Comparison of ENCODE assay signal across 11 cellular contexts in genomic region chr14:64973026-64973442, GRCh38. TPM values are rescaled to one million over a fixed set of nuclear protein-coding genes. Genes with fewer than 3 reads are reported as not detected.
DNase-seq lines count a peak whose midpoint lies in the region; ATAC-seq and TF ChIP-seq lines count a peak whose summit lies in the region.
"Had no signal": no experiment of that assay in that cellular context is flagged by ENCODE, and none has a peak within 500 bp of the region (broad histone marks: within the 10 kb centered on the region; RNA-seq: fewer than 3 reads in every experiment).

No MANE protein-coding gene starts in this region.

- H4K5ac ChIP-seq in H9 (ENCODE audit: insufficient read length, low read depth, low read length) = no peak overlapping the region

- H3K9me3 ChIP-seq in BLaER1 treated with 17β-estradiol and CSF1 and Interleukin-3, amounts not matched to agents 10 nM and 100 nM (replicated peaks in 1 of 11) = no peaks in the 10 kb centered on the region
- H3K9me3 ChIP-seq in H9 (ENCODE audit: control insufficient read depth, low read depth, low read length) (no peaks in the 10 kb centered on the region), mucosa of stomach (ENCODE audit: control insufficient read depth, low read length) (no peaks in the 10 kb centered on the region)
- H3K9me3 ChIP-seq: stomach had no signal

- no peaks in the 10 kb centered on the region; the same call in 1 of the 2 replicates for H3K79me2 ChIP-seq in H9 (ENCODE audit: insufficient read depth, low read length)

- peaks cover 32% of the 10 kb centered on the region for H3K27me3 Mint-ChIP-seq in H9 (ENCODE audit: low read depth)

- H3K9ac ChIP-seq in BLaER1 treated with 17β-estradiol and CSF1 and Interleukin-3, amounts not matched to agents 10 nM and 100 nM = peak overlapping the region in 2 of 11 experiments; percentile 83 to 86; a peak in 2 of 22 replicates
- no peak overlapping the region for H3K9ac ChIP-seq in H9 (ENCODE audit: extremely low read depth, insufficient read length, low read length)
- H3K9ac ChIP-seq in mucosa of stomach (ENCODE audit: low read length) = peak overlapping the region; percentile 70

- H3K56ac ChIP-seq in H9 (ENCODE audit: insufficient read length, low read depth, low read length) = no peak overlapping the region

- H2BK20ac ChIP-seq in H9 (ENCODE audit: low read depth, low read length, poor library complexity, severe bottlenecking) = no peak overlapping the region

- 0 out of 22 replicates have a peak, but pooled peaks cover 0 to 8% (median 0%) of the 10 kb centered on the region in 11 experiments for H3K27me3 ChIP-seq in BLaER1 treated with 17β-estradiol and CSF1 and Interleukin-3, amounts not matched to agents 10 nM and 100 nM
- H3K27me3 ChIP-seq in H9 (ENCODE audit: insufficient read depth, low read length) = no peaks in the 10 kb centered on the region
- H3K27me3 ChIP-seq in mucosa of stomach (ENCODE audit: control insufficient read depth, insufficient read depth, low read length) = peaks cover 9% of the 10 kb centered on the region

- H4K91ac ChIP-seq in H9 (ENCODE audit: insufficient read length, low read depth, low read length) = no peak overlapping the region

- DNase-seq in H9 (no peak), DMS 273 (lab: John Stamatoyannopoulos, UW; ENCODE audit: unreplicated experiment) (no peak), LoVo (ENCODE audit: low spot score) (no peak)
- DNase-seq: EL had no signal

- H3K4me3 ChIP-seq in BLaER1 treated with 17β-estradiol and CSF1 and Interleukin-3, amounts not matched to agents 10 nM and 100 nM = peak overlapping the region in 8 of 10 experiments; percentile 71 to 85 (median 79); a peak in 10 of 20 replicates
- H3K4me3 ChIP-seq in mucosa of stomach (ENCODE audit: low read length) = no peak overlapping the region

- no peak overlapping the region for H2AFZ ChIP-seq in H9 (ENCODE audit: low read length)

- H2BK12ac ChIP-seq in H9 (ENCODE audit: insufficient read length, low read depth, low read length) = no peak overlapping the region

- peaks cover 0 to 20% (median 10%) of the 10 kb centered on the region in 11 experiments; a peak in 8 of 22 replicates for H4K20me1 ChIP-seq in BLaER1 treated with 17β-estradiol and CSF1 and Interleukin-3, amounts not matched to agents 10 nM and 100 nM
- H4K20me1 ChIP-seq in H9 (ENCODE audit: control insufficient read depth, insufficient read depth, insufficient read length) = no peaks in the 10 kb centered on the region

- H3K27ac ChIP-seq in BLaER1 treated with 17β-estradiol and CSF1 and Interleukin-3, amounts not matched to agents 10 nM and 100 nM = no peak overlapping the region
- H3K27ac ChIP-seq in H9 (ENCODE audit: insufficient read length, low read depth, low read length) (no peak overlapping the region), angular gyrus (ENCODE audit: low read depth, low read length) (peak overlapping the region; percentile 44)

- no peak overlapping the region for H3K18ac ChIP-seq in H9 (ENCODE audit: insufficient read length, low read depth, low read length)

- H2AK5ac ChIP-seq in H9 (ENCODE audit: insufficient read length, low read length) = no peak overlapping the region

- peak overlapping the region in 10 of 11 experiments; percentile 82 to 98 (median 97); a peak in 17 of 22 replicates for H3K4me2 ChIP-seq in BLaER1 treated with 17β-estradiol and CSF1 and Interleukin-3, amounts not matched to agents 10 nM and 100 nM
- H3K4me2 ChIP-seq in H9 (ENCODE audit: insufficient read depth, insufficient read length, low read length) = peak overlapping the region; percentile 46

- peak overlapping the region; percentile 72 to 84 for H3K4me3 Mint-ChIP-seq in H9

- H3K36me3 Mint-ChIP-seq in H9 (ENCODE audit: insufficient read depth in 1 of 3, low read depth in 3 of 3) = peaks cover 0 to 5% (median 4%) of the 10 kb centered on the region in 3 experiments; a peak in 2 of 7 replicates
- H3K36me3 Mint-ChIP-seq: activated naive CD4-positive, alpha-beta T cell treated with anti-CD3 and anti-CD28 coated beads, Interleukin-2, amount 50 U/mL, for 72 hours had no signal

- peaks cover 54 to 66% of the 10 kb centered on the region in 2 experiments for H3K4me1 Mint-ChIP-seq in H9

- ATAC-seq in HG03108 (IDR thresholded peaks at IDR 0.05; ENCODE audit: unreplicated experiment) (no peak), HG03175 (IDR thresholded peaks at IDR 0.05; ENCODE audit: unreplicated experiment) (no peak)

- no peak overlapping the region for H3T11ph ChIP-seq in H9 (ENCODE audit: low read length)

- no peaks in the 10 kb centered on the region for H3K23me2 ChIP-seq in H9 (ENCODE audit: insufficient read length, low read depth, low read length, poor library complexity, severe bottlenecking)

- no peak overlapping the region for H2BK15ac ChIP-seq in H9 (ENCODE audit: low read depth, low read length)

- H3K27ac Mint-ChIP-seq in H9 = no peak overlapping the region; a peak in 1 of 7 replicates

- no peak for TF ChIP-seq CTCF in H9 (conservative IDR thresholded peaks at IDR 0.05)

- no peak overlapping the region for H3K4ac ChIP-seq in H9 (ENCODE audit: low read depth, low read length)

- H3K79me1 ChIP-seq in H9 (ENCODE audit: insufficient read depth, low read depth, low read length, poor library complexity, severe bottlenecking) = no peaks in the 10 kb centered on the region

- no peaks in the 10 kb centered on the region for H3K9me3 Mint-ChIP-seq in H9
- H3K9me3 Mint-ChIP-seq: activated naive CD4-positive, alpha-beta T cell treated with anti-CD3 and anti-CD28 coated beads, Interleukin-2, amount 50 U/mL, for 72 hours had no signal

- no peak overlapping the region for H3K14ac ChIP-seq in H9 (ENCODE audit: insufficient read depth, low read length)

- H3K36me3 ChIP-seq in BLaER1 treated with 17β-estradiol and CSF1 and Interleukin-3, amounts not matched to agents 10 nM and 100 nM = no peaks in the 10 kb centered on the region
- H3K36me3 ChIP-seq in mucosa of stomach (ENCODE audit: control insufficient read depth, insufficient read depth, low read length) = no peaks in the 10 kb centered on the region
- H3K36me3 ChIP-seq: stomach had no signal

- WGBS in H9 (ENCODE audit: extremely low coverage, insufficient read length, low lambda C conversion rate) = no CpG with 5 or more reads among the region's 8 CpGs

- no peak overlapping the region for H3K23ac ChIP-seq in H9 (ENCODE audit: insufficient read length, low read depth, low read length)

- no peak overlapping the region for H2BK5ac ChIP-seq in H9 (ENCODE audit: insufficient read length, low read length)

- H3K4me1 ChIP-seq in BLaER1 treated with 17β-estradiol and CSF1 and Interleukin-3, amounts not matched to agents 10 nM and 100 nM = peaks cover 12 to 42% (median 36%) of the 10 kb centered on the region in 10 experiments; a peak in 19 of 20 replicates
- H3K4me1 ChIP-seq in H9 (ENCODE audit: insufficient read depth, low read length) = peaks cover 27% of the 10 kb centered on the region; the same call in 1 of the 2 replicates
- H3K4me1 ChIP-seq in mucosa of stomach (ENCODE audit: control insufficient read depth, insufficient read depth, low read length) = peaks cover 16% of the 10 kb centered on the region

- H2BK120ac ChIP-seq in H9 (ENCODE audit: low read depth, low read length, poor library complexity, severe bottlenecking) = no peak overlapping the region

- H4K8ac ChIP-seq in H9 (replicated peaks; ENCODE audit: insufficient read length, low read depth, low read length) = no peak overlapping the region

RNA-seq across cellular contexts. Expression of gene RAB15, which starts 0.9 kb away (rescaled TPM):
- total RNA-seq in H9 (2021) = 53.7 and 54.3 TPM in 2 replicates

RNA-seq across cellular contexts. Expression of gene FNTB, which starts 13.7 kb away (rescaled TPM):
- 17.4 and 20.7 TPM in 2 replicates for total RNA-seq in H9 (2021)

RNA-seq across cellular contexts. Expression of gene GPX2, which starts 30.5 kb away (rescaled TPM):
- total RNA-seq in H9 (2021) = 0.79 TPM in 1 of 2 replicates, not detected in the other
- total RNA-seq: activated naive CD4-positive, alpha-beta T cell treated with anti-CD3 and anti-CD28 coated beads, Interleukin-2, amount 50 U/mL, for 72 hours had no signal

RNA-seq across cellular contexts. Expression of gene CHURC1, which starts 58.8 kb away (rescaled TPM):
- 49.5 and 58.7 TPM in 2 replicates for total RNA-seq in H9 (2021)
